In genomic region chr19:7829561-7830271, GRCh38 we compare ENCODE assay signal across 1 cellular context.
TF ChIP-seq lines count a peak whose summit lies in the region.

Gene EVI5L (plus strand): TSS chr19:7830218. CDS start chr19:7846543, 16,325 bp downstream.

TF ChIP-seq in HepG2, 621 proteins besides CTCF, POLR2A, EP300 and RAD21 (continued from another document):
- TF ChIP-seq ZHX2 (IDR thresholded peaks at IDR 0.05; ENCODE audit: low read depth) (0 out of 2 replicates have a peak, but pooled peaks have one; percentile 26), ZHX2 (CRISPR knock-in tag; IDR thresholded peaks at IDR 0.05; ENCODE audit: borderline replicate concordance) (no peak), ADNP (CRISPR knock-in tag; IDR thresholded peaks at IDR 0.05) (no peak)
TF ChIP-seq in HepG2: peak in this region for 83.
